ENCODE assay signal across 18 cellular contexts in the genomic region with DNA sequence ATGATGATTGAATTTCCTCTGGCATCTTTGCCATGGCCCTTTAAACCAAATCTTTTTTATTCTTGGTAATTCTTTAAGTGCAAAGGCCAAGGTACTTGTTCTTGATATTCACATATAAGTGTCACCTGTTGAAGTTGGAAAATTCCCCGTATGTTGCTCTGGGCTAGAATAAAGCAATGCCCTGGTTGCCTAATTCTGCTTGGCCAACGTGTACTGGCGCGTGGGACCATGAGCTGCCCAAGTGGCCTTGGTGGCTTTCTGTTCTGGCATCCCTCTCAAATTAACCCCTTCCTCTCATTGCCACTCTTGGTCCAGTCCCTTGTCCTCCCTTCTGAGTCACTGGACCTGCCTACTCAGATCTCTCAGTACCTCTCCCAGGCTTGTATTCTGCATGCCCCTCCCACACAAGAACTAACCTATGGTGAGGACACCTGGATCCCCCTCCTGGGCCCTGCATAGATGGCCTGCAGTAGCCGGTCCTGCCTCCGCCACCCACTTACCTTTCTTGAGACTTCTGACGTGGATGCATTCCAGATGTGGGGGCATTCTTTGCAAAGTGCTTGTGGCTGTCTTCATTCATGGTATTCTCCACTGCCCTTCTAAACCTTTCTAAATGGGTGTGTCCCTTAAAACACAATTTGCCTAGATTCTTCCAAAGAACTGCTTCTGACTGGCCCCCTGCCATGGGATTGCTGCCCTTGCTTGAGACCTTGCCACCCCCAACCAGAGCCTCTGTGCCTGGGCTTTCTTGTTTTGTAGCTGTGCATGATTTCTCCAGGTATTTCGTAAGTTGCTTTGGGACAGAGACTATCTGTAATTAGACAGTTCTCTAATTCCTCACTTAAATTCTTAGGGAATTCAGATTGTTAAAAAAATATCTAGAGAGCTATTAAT.
DNase-seq lines count a peak whose midpoint lies in the region; ATAC-seq and TF ChIP-seq lines count a peak whose summit lies in the region.
"Had no signal": no experiment of that assay in that cellular context is flagged by ENCODE, and none has a peak within 500 bp of the region (broad histone marks: within the 10 kb centered on the region; RNA-seq: fewer than 3 reads in every experiment).

No MANE protein-coding gene starts in this region.

- H2AFZ ChIP-seq in neuronal stem cell (ENCODE audit: low read length), result no peak overlapping the region
- H2AFZ ChIP-seq: GM23338 had no signal

- no peak overlapping the region for H4K91ac ChIP-seq in neuronal stem cell (ENCODE audit: low read depth, low read length, poor library complexity)

- no peak overlapping the region for H3K4ac ChIP-seq in neuronal stem cell (ENCODE audit: low read length)

- no peak overlapping the region for H3K14ac ChIP-seq in neuronal stem cell (ENCODE audit: low read length)

- H3K27me3 ChIP-seq in BLaER1, result no peaks in the 10 kb centered on the region
- no peaks in the 10 kb centered on the region for H3K27me3 ChIP-seq in ascending aorta
- no peaks in the 10 kb centered on the region for H3K27me3 ChIP-seq in neuronal stem cell (ENCODE audit: control insufficient read depth in 3 of 3, insufficient read depth in 3 of 3, low read depth in 1 of 3, low read length in 3 of 3)
- H3K27me3 ChIP-seq in tibial artery, result no peaks in the 10 kb centered on the region
- H3K27me3 ChIP-seq: Peyer's patch had no signal

- no peak overlapping the region for H2BK15ac ChIP-seq in neuronal stem cell (ENCODE audit: low read length)

- H2BK120ac ChIP-seq in neuronal stem cell (ENCODE audit: low read depth, low read length), result no peak overlapping the region

- DNase-seq in ascending aorta (ENCODE audit: low spot score in 2 of 2) (no peak), neuronal stem cell (ENCODE audit: low spot score) (no peak), tibial artery (no peak), T-helper 1 cell (no peak)
- DNase-seq: CD4-positive, CD25-positive, alpha-beta regulatory T cell; Karpas-422; MV-4-11; NCI-H1105 treated with DMSO at 0.1 percent for 48 hours; NCI-H2029 treated with DMSO at 0.1 percent for 48 hours; NCI-H345; NCI-H524; Peyer's patch had no signal

- peaks cover 99% of the 10 kb centered on the region for H4K20me1 ChIP-seq in BLaER1

- H3K18ac ChIP-seq in neuronal stem cell (ENCODE audit: low read length), result no peak overlapping the region

- H3K4me2 ChIP-seq in BLaER1 (peak overlapping the region; percentile 74), neuronal stem cell (ENCODE audit: insufficient read depth, low read length, poor library complexity, severe bottlenecking) (no peak overlapping the region)
- H3K4me2 ChIP-seq: GM23338 had no signal

- ATAC-seq in GM21717 (IDR thresholded peaks at IDR 0.05; ENCODE audit: unreplicated experiment) (no peak), GM19035 (IDR thresholded peaks at IDR 0.05; ENCODE audit: unreplicated experiment) (no peak)
- ATAC-seq: SK-N-SH treated with all-trans-retinoic acid at 6 μM for 48 hours had no signal

- H3K9ac ChIP-seq in BLaER1 (no peak overlapping the region), neuronal stem cell (ENCODE audit: low read depth, low read length, poor library complexity) (no peak overlapping the region)

- peak overlapping the region; percentile 77 for H3K23ac ChIP-seq in neuronal stem cell (ENCODE audit: low read depth, low read length, poor library complexity)

- intact Hi-C loops in ascending aorta (cut with DNase I), result loop anchor here (5.0 kb wide), 3 partner anchors 93 to 392 kb away; no protein-coding TSS in a partner anchor
- intact Hi-C loops in tibial artery (cut with DNase I; ENCODE audit: low total_unique reads), result no loop called here

- H2BK5ac ChIP-seq in neuronal stem cell (ENCODE audit: low read length), result no peak overlapping the region

- no peaks in the 10 kb centered on the region for H3K79me1 ChIP-seq in neuronal stem cell (ENCODE audit: low read depth, low read length)

- H3K9me3 ChIP-seq in BLaER1, result no peaks in the 10 kb centered on the region
- H3K9me3 ChIP-seq in ascending aorta, result no peaks in the 10 kb centered on the region
- no peaks in the 10 kb centered on the region for H3K9me3 ChIP-seq in neuronal stem cell (replicated peaks in 1 of 2; ENCODE audit: control insufficient read depth in 2 of 2, insufficient read depth in 1 of 2, low read depth in 1 of 2, low read length in 2 of 2)
- H3K9me3 ChIP-seq in tibial artery, result no peaks in the 10 kb centered on the region
- H3K9me3 ChIP-seq: HAP-1, Peyer's patch had no signal

- H3K27ac ChIP-seq in BLaER1 (peak overlapping the region; percentile 35; the same call in 1 of the 2 replicates), ascending aorta (peak overlapping the region; percentile 93 to 95), neuronal stem cell (replicated peaks; ENCODE audit: low read length) (no peak overlapping the region), tibial artery (peak overlapping the region; percentile 17 to 87)
- H3K27ac ChIP-seq: Peyer's patch had no signal

- H2AK5ac ChIP-seq in neuronal stem cell (ENCODE audit: low read depth, low read length), result no peak overlapping the region

- no peak for TF ChIP-seq CTCF in ascending aorta (IDR thresholded peaks at IDR 0.05)
- TF ChIP-seq CTCF in tibial artery (IDR thresholded peaks at IDR 0.05), result no peak

- H4K8ac ChIP-seq in neuronal stem cell (ENCODE audit: low read depth, low read length), result no peak overlapping the region

- no CpG with 5 or more reads among the region's 8 CpGs for WGBS in neuronal stem cell (ENCODE audit: extremely low coverage in 2 of 2, insufficient read length in 2 of 2, insufficient replicate concordance in 1 of 2), 2 donors

- H3K4me1 ChIP-seq in BLaER1 (peaks cover 98% of the 10 kb centered on the region), ascending aorta (peaks cover 8 to 58% of the 10 kb centered on the region in 2 donors), neuronal stem cell (ENCODE audit: control insufficient read depth in 2 of 2, insufficient read depth in 1 of 2, low read depth in 1 of 2, low read length in 2 of 2) (peaks cover 0 to 2% of the 10 kb centered on the region in 2 donors), tibial artery (peaks cover 0 to 79% (median 41%) of the 10 kb centered on the region in 4 donors)
- H3K4me1 ChIP-seq: HAP-1 had no signal

- H2BK12ac ChIP-seq in neuronal stem cell (ENCODE audit: low read length), result no peak overlapping the region

- H3K36me3 ChIP-seq in BLaER1, result peaks cover 72% of the 10 kb centered on the region
- H3K36me3 ChIP-seq in ascending aorta, result no peaks in the 10 kb centered on the region
- no peaks in the 10 kb centered on the region for H3K36me3 ChIP-seq in neuronal stem cell (replicated peaks in 1 of 2; ENCODE audit: control insufficient read depth in 2 of 2, insufficient read depth in 2 of 2, low read length in 2 of 2)
- H3K36me3 ChIP-seq in tibial artery, result no peaks in the 10 kb centered on the region
- H3K36me3 ChIP-seq: HAP-1, Peyer's patch had no signal

- H3K4me3 ChIP-seq in BLaER1 (no peak overlapping the region), ascending aorta (no peak overlapping the region), neuronal stem cell (ENCODE audit: low read length in 2 of 2) (no peak overlapping the region), tibial artery (no peak overlapping the region)
- H3K4me3 ChIP-seq: GM23338, HAP-1, Peyer's patch had no signal
